Comparison of ENCODE assay signal across 8 cellular contexts in genomic region chr4:183399166-183399565, GRCh38. TPM values are rescaled to one million over a fixed set of nuclear protein-coding genes. Genes with fewer than 3 reads are reported as not detected.
DNase-seq lines count a peak whose midpoint lies in the region; ATAC-seq and TF ChIP-seq lines count a peak whose summit lies in the region.

No MANE protein-coding gene starts in this region.

- no peak for TF ChIP-seq POLR2A in testis (IDR thresholded peaks at IDR 0.05)

- no peaks in the 10 kb centered on the region for H3K36me3 Mint-ChIP-seq in activated naive CD8-positive, alpha-beta T cell
- no peaks in the 10 kb centered on the region for H3K36me3 Mint-ChIP-seq in activated naive CD8-positive, alpha-beta T cell treated with anti-CD3 and anti-CD28 coated beads for 36 hours

- H3K4me1 ChIP-seq in hepatocyte (ENCODE audit: insufficient read depth) (peaks cover 5% of the 10 kb centered on the region), testis (peaks cover 5% of the 10 kb centered on the region)

- H3K9me2 ChIP-seq in hepatocyte (replicated peaks; ENCODE audit: insufficient read depth), result no peaks in the 10 kb centered on the region

- peak overlapping the region; percentile 89 for H3K4me2 ChIP-seq in hepatocyte

- H2AFZ ChIP-seq in hepatocyte, result peak overlapping the region; percentile 92

- H3K27ac Mint-ChIP-seq in activated naive CD8-positive, alpha-beta T cell, result no peak overlapping the region
- no peak overlapping the region for H3K27ac Mint-ChIP-seq in activated naive CD8-positive, alpha-beta T cell treated with anti-CD3 and anti-CD28 coated beads for 36 hours

- intact Hi-C loops in testis (cut with DNase I; ENCODE audit: low total_unique reads), result no loop called here

- H3K4me3 ChIP-seq in hepatocyte, result no peak overlapping the region
- peak overlapping the region; percentile 46 to 52 for H3K4me3 ChIP-seq in testis

- no peak for TF ChIP-seq CTCF in hepatocyte (IDR thresholded peaks at IDR 0.05; ENCODE audit: poor library complexity)
- TF ChIP-seq CTCF in testis (IDR thresholded peaks at IDR 0.05), result no peak

- no peaks in the 10 kb centered on the region for H3K79me2 ChIP-seq in hepatocyte

- H3K27ac ChIP-seq in hepatocyte (no peak overlapping the region), testis (no peak overlapping the region)

- H4K20me1 ChIP-seq in hepatocyte (ENCODE audit: insufficient read depth, poor library complexity, severe bottlenecking), result no peaks in the 10 kb centered on the region

- peaks cover 25% of the 10 kb centered on the region for H3K4me1 Mint-ChIP-seq in activated naive CD8-positive, alpha-beta T cell (ENCODE audit: low read depth)
- H3K4me1 Mint-ChIP-seq in activated naive CD8-positive, alpha-beta T cell treated with anti-CD3 and anti-CD28 coated beads for 36 hours, result peaks cover 24% of the 10 kb centered on the region

- no peaks in the 10 kb centered on the region for H3K36me3 ChIP-seq in hepatocyte (replicated peaks; ENCODE audit: insufficient read depth, low read depth)
- H3K36me3 ChIP-seq in testis (ENCODE audit: low read depth, missing control alignments), result no peaks in the 10 kb centered on the region

- DNase-seq in activated naive CD8-positive, alpha-beta T cell treated with anti-CD3 and anti-CD28 coated beads for 36 hours, result no peak
- no peak for DNase-seq in hepatocyte (ENCODE audit: low spot score)
- no peak for DNase-seq in testis
- no peak for DNase-seq in hippocampal formation (lab: John Stamatoyannopoulos, UW)

- peak overlapping the region; percentile 90 for H3K4me3 Mint-ChIP-seq in activated naive CD8-positive, alpha-beta T cell
- H3K4me3 Mint-ChIP-seq in activated naive CD8-positive, alpha-beta T cell treated with anti-CD3 and anti-CD28 coated beads for 36 hours, result no peak overlapping the region

- no peaks in the 10 kb centered on the region for H3K9me3 ChIP-seq in hepatocyte (ENCODE audit: low read depth)
- no peaks in the 10 kb centered on the region for H3K9me3 ChIP-seq in testis

- no peaks in the 10 kb centered on the region for H3K27me3 ChIP-seq in hepatocyte
- H3K27me3 ChIP-seq in testis, result no peaks in the 10 kb centered on the region

- no peaks in the 10 kb centered on the region for H3K27me3 Mint-ChIP-seq in activated naive CD8-positive, alpha-beta T cell
- H3K27me3 Mint-ChIP-seq in activated naive CD8-positive, alpha-beta T cell treated with anti-CD3 and anti-CD28 coated beads for 36 hours, result no peaks in the 10 kb centered on the region

- WGBS in hepatocyte (ENCODE audit: low lambda C conversion rate, missing lambda C conversion rate), result 93% methylated on average over 16 of the region's 16 CpGs
- WGBS in testis, 2 donors, result 64 to 78% methylated on average over 16 of the region's 16 CpGs

- ATAC-seq in SK-N-SH treated with all-trans-retinoic acid at 6 μM for 48 hours, result peak; percentile 13; the same call in 2 of the 3 replicates
- no peak for ATAC-seq in GM18909 (IDR thresholded peaks at IDR 0.05; ENCODE audit: poor library complexity, unreplicated experiment)
- ATAC-seq in GM21528 (IDR thresholded peaks at IDR 0.05; ENCODE audit: low FRiP score, unreplicated experiment), result no peak

- no peaks in the 10 kb centered on the region for H3K9me3 Mint-ChIP-seq in activated naive CD8-positive, alpha-beta T cell (ENCODE audit: low read depth)
- H3K9me3 Mint-ChIP-seq in activated naive CD8-positive, alpha-beta T cell treated with anti-CD3 and anti-CD28 coated beads for 36 hours, result no peaks in the 10 kb centered on the region

TF ChIP-seq in SK-N-SH treated with all-trans-retinoic acid at 6 μM for 48 hours, 23 proteins besides CTCF, POLR2A, EP300 and RAD21:
- TF ChIP-seq CREB5 (CRISPR knock-in tag; IDR thresholded peaks at IDR 0.05; ENCODE audit: low read depth) (no peak), TOX (CRISPR knock-in tag; IDR thresholded peaks at IDR 0.05; ENCODE audit: borderline replicate concordance) (no peak), BACH2 (CRISPR knock-in tag; IDR thresholded peaks at IDR 0.05; ENCODE audit: borderline replicate concordance) (no peak), ARNTL (CRISPR knock-in tag; IDR thresholded peaks at IDR 0.05; ENCODE audit: borderline replicate concordance, low read depth) (no peak)

RNA-seq across cellular contexts. Expression of gene CDKN2AIP, which starts 45.3 kb away (rescaled TPM):
- 10 to 100 TPM; 27.7 to 29.7 TPM for total RNA-seq in activated naive CD8-positive, alpha-beta T cell treated with anti-CD3 and anti-CD28 coated beads for 36 hours
- total RNA-seq in hepatocyte, result 43.6 and 43.7 TPM in 2 replicates
- 18.9 and 26.7 TPM in 2 replicates for polyA plus RNA-seq in hepatocyte
- 10 to 100 TPM; 37.4 to 38.7 TPM for total RNA-seq in testis
- 32.7 TPM for polyA plus RNA-seq in testis (ENCODE audit: insufficient read depth, low read depth, low replicate concordance)
